8 cellular contexts compared by ENCODE assay signal in the genomic region with DNA sequence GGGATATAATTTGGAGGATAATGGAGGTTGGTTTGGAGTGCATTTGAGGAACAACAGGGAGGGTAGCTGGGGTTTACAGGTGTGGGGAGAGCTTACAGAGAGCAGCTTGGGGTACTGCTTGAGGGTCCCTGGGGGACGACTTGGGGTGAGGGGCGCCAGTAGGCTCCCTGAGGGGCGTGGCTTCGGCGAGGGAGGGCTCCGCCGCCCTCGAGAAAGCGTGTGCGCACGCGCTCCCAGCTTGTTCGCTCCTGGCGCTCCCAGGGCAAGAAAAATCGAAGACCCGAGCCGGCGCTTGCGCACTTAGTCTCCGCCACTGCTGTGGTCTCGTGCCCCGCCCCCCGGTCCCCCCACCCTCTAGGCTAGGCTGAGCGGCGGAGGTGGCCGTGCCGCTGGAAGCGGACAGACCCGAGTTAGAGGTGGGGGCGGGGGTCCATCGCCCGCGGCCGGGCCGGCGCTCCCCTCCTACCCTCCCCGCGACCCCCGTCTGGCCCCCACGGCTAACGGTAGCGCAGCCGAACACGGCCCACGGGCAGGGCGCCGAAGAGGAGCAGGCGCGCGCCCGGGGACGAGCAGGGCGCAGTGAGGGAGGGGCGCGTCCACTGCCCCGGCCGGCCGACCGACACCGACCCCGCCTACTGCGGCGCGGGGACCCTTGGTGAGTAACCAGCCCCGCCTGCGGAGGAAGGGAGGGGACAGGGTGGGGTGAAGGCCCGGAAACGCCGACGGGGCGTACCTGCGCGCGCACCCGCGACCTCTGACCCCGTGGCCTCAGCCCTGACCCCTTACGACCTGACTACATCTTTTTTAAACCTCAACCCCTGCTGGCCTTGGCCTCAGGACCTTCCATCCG. TPM values are rescaled to one million over a fixed set of nuclear protein-coding genes. Genes with fewer than 3 reads are reported as not detected.
DNase-seq lines count a peak whose midpoint lies in the region; ATAC-seq and TF ChIP-seq lines count a peak whose summit lies in the region.

No MANE protein-coding gene starts in this region.

- H3K27ac ChIP-seq in OCI-LY7 (ENCODE audit: low read depth, low read length, poor library complexity, severe bottlenecking) (no peak overlapping the region), ovary (peak overlapping the region; percentile 86), upper lobe of left lung (peak overlapping the region; percentile 86 to 90 (median 86))

- BruUV-seq in OCI-LY7 (replicated peaks; lab: Mats Ljungman, UMichigan), result no TSS peak

- H3K36me3 ChIP-seq in OCI-LY7 (ENCODE audit: insufficient read depth, low read length) (no peaks in the 10 kb centered on the region), ovary (no peaks in the 10 kb centered on the region), upper lobe of left lung (no peaks in the 10 kb centered on the region)

- H3K4me3 ChIP-seq in OCI-LY7 (ENCODE audit: low read depth, low read length, poor library complexity, severe bottlenecking) (peak overlapping the region; percentile 68), ovary (peak overlapping the region; percentile 64), upper lobe of left lung (peak overlapping the region; percentile 52 to 71 (median 61))

- H3K9me3 ChIP-seq in OCI-LY7 (ENCODE audit: low read length) (no peaks in the 10 kb centered on the region), ovary (no peaks in the 10 kb centered on the region), upper lobe of left lung (peaks cover 0 to 3% (median 0%) of the 10 kb centered on the region in 4 donors)

- no peaks in the 10 kb centered on the region for H4K20me1 ChIP-seq in OCI-LY7 (ENCODE audit: insufficient read depth, low read length)

- WGBS in ovary, 3 donors, result 28 to 47% (median 34%) methylated on average over 55 to 79 of the region's 79 CpGs
- WGBS in upper lobe of left lung, 2 donors, result 5 to 40% methylated on average over 5 to 48 of the region's 79 CpGs

- DNase-seq in COLO829 (ENCODE audit: low spot score) (peak; percentile 74), OCI-LY7 (ENCODE audit: low spot score) (peak; percentile 66), activated gamma-delta T cell (lab: John Stamatoyannopoulos, UW) (peak; percentile 42), germinal center (ENCODE audit: low spot score) (peak; percentile 77), ovary (peak; percentile 71 to 83 (median 75)), upper lobe of left lung (peak; percentile 56 to 94), occipital lobe (lab: John Stamatoyannopoulos, UW) (no peak)

- ATAC-seq in HG02588 (IDR thresholded peaks at IDR 0.05; ENCODE audit: unreplicated experiment) (peak; percentile 55), upper lobe of left lung (ENCODE audit: low FRiP score in 2 of 2) (peak; percentile 72 to 95)

- TF ChIP-seq EP300 in ovary (IDR thresholded peaks at IDR 0.05), result no peak
- TF ChIP-seq EP300 in upper lobe of left lung (IDR thresholded peaks at IDR 0.05), result no peak

- H3K4me1 ChIP-seq in OCI-LY7 (ENCODE audit: insufficient read depth, low read length, poor library complexity, severe bottlenecking), result no peaks in the 10 kb centered on the region
- no peaks in the 10 kb centered on the region for H3K4me1 ChIP-seq in ovary (ENCODE audit: insufficient read depth)
- H3K4me1 ChIP-seq in upper lobe of left lung, result no peaks in the 10 kb centered on the region

- no peak for TF ChIP-seq CTCF in OCI-LY7 (conservative IDR thresholded peaks at IDR 0.05; ENCODE audit: low read length)
- no peak for TF ChIP-seq CTCF in ovary (IDR thresholded peaks at IDR 0.05)
- no peak for TF ChIP-seq CTCF in upper lobe of left lung (IDR thresholded peaks at IDR 0.05)

- intact Hi-C loops in OCI-LY7 (cut with micrococcal nuclease; ENCODE audit: unreplicated experiment) (no loop called here), ovary (cut with DNase I) (no loop called here)

- H3K9me2 ChIP-seq in OCI-LY7 (ENCODE audit: insufficient read depth, low read length), result no peaks in the 10 kb centered on the region

- H3K27me3 ChIP-seq in ovary, result no peaks in the 10 kb centered on the region
- no peaks in the 10 kb centered on the region for H3K27me3 ChIP-seq in upper lobe of left lung

- TF ChIP-seq POLR2A in ovary (IDR thresholded peaks at IDR 0.05), result peak; percentile 12
- peak in 1 of 4 donors; percentile 39 for TF ChIP-seq POLR2A in upper lobe of left lung (IDR thresholded peaks at IDR 0.05)

- POLR2A ChIA-PET in OCI-LY7 (lab: Charles Lee), result interaction anchor here (0.6 kb wide), 1 partner anchor 13 kb away, joined by 5 read pairs; no protein-coding TSS in a partner anchor

- CTCF ChIA-PET in OCI-LY7 (lab: Charles Lee; ENCODE audit: unreplicated experiment), result no interaction called here

- H2AFZ ChIP-seq in OCI-LY7 (ENCODE audit: low read length), result peak overlapping the region; percentile 55

- peak overlapping the region; percentile 59 for H3K4me2 ChIP-seq in OCI-LY7 (ENCODE audit: low read length)

- H3K79me2 ChIP-seq in OCI-LY7 (ENCODE audit: insufficient read depth, low read depth, low read length), result no peaks in the 10 kb centered on the region

RNA-seq across cellular contexts. Expression of a gene that starts 5.4 kb away (rescaled TPM):
- 0.95 and 1.4 TPM in 2 replicates for total RNA-seq in OCI-LY7 (2014; rRNA removed; shearing (Covaris generic))
- total RNA-seq in OCI-LY7 (2022) (3.6 and 4.1 TPM in 2 replicates), ovary (10 to 100 TPM in 3 of 7 donors, 1 to 10 TPM in 4; 3.3 to 11.2 (median 9.9) TPM), upper lobe of left lung (10 to 100 TPM in 3 of 6 donors, 1 to 10 TPM in 3; 6.0 to 13.5 (median 9.9) TPM), occipital lobe (2.0 TPM)
- 1 to 10 TPM; 3.8 to 4.6 TPM for polyA plus RNA-seq in ovary

RNA-seq across cellular contexts. Expression of a gene that starts 10.3 kb away (rescaled TPM):
- total RNA-seq in OCI-LY7 (2014; rRNA removed; shearing (Covaris generic)), result 7.6 and 10.2 TPM in 2 replicates
- total RNA-seq in OCI-LY7 (2022) (19.0 and 19.8 TPM in 2 replicates), ovary (10 to 100 TPM; 44.8 to 69.4 (median 57.3) TPM), upper lobe of left lung (10 to 100 TPM; 44.4 to 99.7 (median 72.3) TPM), occipital lobe (8.1 TPM)
- polyA plus RNA-seq in ovary, result 10 to 100 TPM; 42.1 to 49.2 TPM

RNA-seq across cellular contexts. Expression of a gene that starts 20.4 kb away (rescaled TPM):
- total RNA-seq in OCI-LY7 (2014; rRNA removed; shearing (Covaris generic)), result 2.3 and 8.1 TPM in 2 replicates
- total RNA-seq in OCI-LY7 (2022), result 17.5 and 20.3 TPM in 2 replicates
- 10 to 100 TPM; 14.4 to 54.0 (median 29.3) TPM for total RNA-seq in ovary
- polyA plus RNA-seq in ovary, result 10 to 100 TPM; 29.1 to 51.2 TPM
- 10 to 100 TPM; 12.5 to 26.2 (median 15.5) TPM for total RNA-seq in upper lobe of left lung
- 3.0 TPM for total RNA-seq in occipital lobe

RNA-seq across cellular contexts. Expression of a gene that starts 26.2 kb away (rescaled TPM):
- 32.4 and 37.6 TPM in 2 replicates for total RNA-seq in OCI-LY7 (2014; rRNA removed; shearing (Covaris generic))
- total RNA-seq in OCI-LY7 (2022) (46.2 and 48.7 TPM in 2 replicates), ovary (10 to 100 TPM; 55.3 to 89.7 (median 76.5) TPM), upper lobe of left lung (100 to 1,000 TPM in 2 of 6 donors, 10 to 100 TPM in 4; 55.9 to 165 (median 74.2) TPM), occipital lobe (23.9 TPM)
- 10 to 100 TPM; 56.1 to 80.4 TPM for polyA plus RNA-seq in ovary

RNA-seq across cellular contexts. Expression of a gene that starts 51.4 kb away (rescaled TPM):
- total RNA-seq in OCI-LY7 (2014; rRNA removed; shearing (Covaris generic)), result 27.5 and 42.7 TPM in 2 replicates
- total RNA-seq in OCI-LY7 (2022) (95.9 and 98.3 TPM in 2 replicates), ovary (10 to 100 TPM; 21.9 to 45.0 (median 31.2) TPM), upper lobe of left lung (100 to 1,000 TPM in 1 of 6 donors, 10 to 100 TPM in 5; 37.5 to 140 (median 50.8) TPM), occipital lobe (29.9 TPM)
- polyA plus RNA-seq in ovary, result 10 to 100 TPM; 20.0 to 40.5 TPM
